In genomic region chr1:201565771-201566528, GRCh38 we compare ENCODE assay signal across 16 cellular contexts. TPM values are rescaled to one million over a fixed set of nuclear protein-coding genes. Genes with fewer than 3 reads are reported as not detected.
DNase-seq lines count a peak whose midpoint lies in the region; ATAC-seq and TF ChIP-seq lines count a peak whose summit lies in the region.
"Had no signal": no experiment of that assay in that cellular context is flagged by ENCODE, and none has a peak within 500 bp of the region (broad histone marks: within the 10 kb centered on the region; RNA-seq: fewer than 3 reads in every experiment).

No MANE protein-coding gene starts in this region.

- no peak for ATAC-seq in HG03520 (IDR thresholded peaks at IDR 0.05; ENCODE audit: unreplicated experiment)
- ATAC-seq in HG02852 (IDR thresholded peaks at IDR 0.05; ENCODE audit: unreplicated experiment) = no peak
- ATAC-seq: activated CD4-positive, CD25-positive, alpha-beta regulatory T cell treated with anti-CD3 and anti-CD28 coated beads, Interleukin-2, amount 50 U/mL, for 24 hours; activated CD8-positive, alpha-beta memory T cell treated with anti-CD3 and anti-CD28 coated beads, Interleukin-2, amount 10 ng/mL, durations not matched to agents 7 days and 5 days; esophagus mucosa; stimulated activated naive CD8-positive, alpha-beta T cell treated with anti-CD3 and anti-CD28 coated beads, Interleukin-15, amount 100 ng/mL, for 72 hours had no signal

- peaks cover 3 to 63% (median 21%) of the 10 kb centered on the region in 3 donors for H3K4me1 ChIP-seq in esophagus squamous epithelium

- intact Hi-C loops in esophagus squamous epithelium (cut with DNase I) = no loop called here

- H3K36me3 ChIP-seq in MG63 = peaks cover 7% of the 10 kb centered on the region
- H3K36me3 ChIP-seq in esophagus squamous epithelium = no peaks in the 10 kb centered on the region
- H3K36me3 ChIP-seq: prostate gland had no signal

- no peak for TF ChIP-seq CTCF in AG10803 (conservative IDR thresholded peaks at IDR 0.05; ENCODE audit: low read length)
- TF ChIP-seq CTCF in esophagus squamous epithelium (IDR thresholded peaks at IDR 0.05) = no peak

- no peaks in the 10 kb centered on the region for H3K9me3 ChIP-seq in MG63
- no peaks in the 10 kb centered on the region for H3K9me3 ChIP-seq in esophagus squamous epithelium
- H3K9me3 ChIP-seq: prostate gland had no signal

- 79 to 89% methylated on average over 10 of the region's 12 CpGs for WGBS in esophagus squamous epithelium, 2 donors

- no peaks in the 10 kb centered on the region for H3K27me3 ChIP-seq in MG63
- H3K27me3 ChIP-seq in esophagus squamous epithelium = no peaks in the 10 kb centered on the region

- TF ChIP-seq POLR2A in esophagus squamous epithelium (IDR thresholded peaks at IDR 0.05) = no peak

- no peak for DNase-seq in AG10803 (ENCODE audit: low read depth)
- no peak for DNase-seq in MG63
- DNase-seq in esophagus squamous epithelium (lab: John Stamatoyannopoulos, UW) = no peak
- peak; percentile 80 for DNase-seq in pons (ENCODE audit: low spot score)
- no peak for DNase-seq in GM19238 (ENCODE audit: insufficient read length, low spot score)
- no peak for DNase-seq in activated gamma-delta T cell treated with Interleukin-2 at 50 U/mL for 16 hours
- DNase-seq: activated CD8-positive, alpha-beta memory T cell treated with anti-CD3 and anti-CD28 coated beads, Interleukin-2, amount 10 ng/mL, durations not matched to agents 7 days and 5 days; GF-D8; left cardiac atrium; SHP77 treated with DMSO at 0.1 percent for 48 hours; stimulated activated naive CD8-positive, alpha-beta T cell treated with anti-CD3 and anti-CD28 coated beads, Interleukin-15, amount 100 ng/mL, for 72 hours had no signal

- H3K27ac ChIP-seq in esophagus squamous epithelium = peak overlapping the region in 3 of 4 donors; percentile 18 to 42 (median 36)
- H3K27ac ChIP-seq: prostate gland had no signal

- H3K4me3 ChIP-seq in AG10803 (ENCODE audit: low read length) (peak overlapping the region; percentile 21), MG63 (peak overlapping the region; percentile 28), esophagus squamous epithelium (no peak overlapping the region)
- H3K4me3 ChIP-seq: prostate gland had no signal

RNA-seq across cellular contexts. Expression of gene NAV1, which starts 27.0 kb away (rescaled TPM):
- 17.7 and 22.9 TPM in 2 replicates for total RNA-seq in MG63 (2014; rRNA removed; shearing (Covaris generic); ENCODE audit: low replicate concordance)
- total RNA-seq in esophagus squamous epithelium = 10 to 100 TPM; 18.1 to 25.5 (median 21.0) TPM

RNA-seq across cellular contexts. Expression of gene CSRP1, which starts 59.0 kb away (rescaled TPM):
- 108 and 190 TPM in 2 replicates for total RNA-seq in MG63 (2014; rRNA removed; shearing (Covaris generic); ENCODE audit: low replicate concordance)
- total RNA-seq in esophagus squamous epithelium = 1,000 to 10,000 TPM in 1 of 4 donors, 100 to 1,000 TPM in 3; 243 to 1,044 (median 363) TPM

Comparison
In these comparisons a context has a peak if more than half of its experiments do, and no peak if none do; other contexts are left out.
1. H3K4me3 ChIP-seq: peak in AG10803 (single experiment) and MG63 (single experiment); none in esophagus squamous epithelium (0 of 4).